19 cellular contexts compared by ENCODE assay signal in the genomic region with DNA sequence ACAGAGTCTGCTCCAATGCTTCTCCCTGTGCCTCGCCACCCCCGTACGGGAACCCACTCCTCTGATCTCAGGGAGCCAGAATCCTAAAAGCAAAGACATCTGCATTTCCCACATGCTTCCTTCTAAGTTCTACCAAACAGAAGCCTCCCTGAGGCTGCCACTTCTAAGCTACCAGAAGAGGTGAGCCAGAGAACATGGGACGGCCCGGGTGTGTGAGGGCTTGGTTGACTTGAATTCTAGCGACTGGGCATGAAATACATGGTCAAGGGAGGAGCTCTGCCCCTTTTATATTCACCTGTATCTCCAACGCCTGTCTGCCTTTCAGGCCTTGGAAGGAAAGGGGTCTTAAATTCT. TPM values are rescaled to one million over a fixed set of nuclear protein-coding genes. Genes with fewer than 3 reads are reported as not detected.
DNase-seq lines count a peak whose midpoint lies in the region; ATAC-seq lines count a peak whose summit lies in the region.
"Had no signal": no experiment of that assay in that cellular context is flagged by ENCODE, and none has a peak within 500 bp of the region (broad histone marks: within the 10 kb centered on the region; RNA-seq: fewer than 3 reads in every experiment).

No MANE protein-coding gene starts in this region.

- CTCF ChIA-PET in activated CD8-positive, alpha-beta memory T cell treated with anti-CD3 and anti-CD28 coated beads, Interleukin-2, amount 10 ng/mL, durations not matched to agents 7 days and 5 days (lab: Charles Lee), result no interaction called here

- H3K36me3 ChIP-seq in HUES48 (ENCODE audit: control insufficient read depth, insufficient read depth, low read length) (no peaks in the 10 kb centered on the region), mesendoderm (ENCODE audit: control insufficient read depth, insufficient read depth, low read length) (no peaks in the 10 kb centered on the region)
- H3K36me3 ChIP-seq: adrenal gland, left lung, thyroid gland had no signal

- H3K4me3 Mint-ChIP-seq in activated CD8-positive, alpha-beta memory T cell treated with anti-CD3 and anti-CD28 coated beads, Interleukin-2, amount 10 ng/mL, durations not matched to agents 7 days and 5 days, result no peak overlapping the region
- H3K4me3 Mint-ChIP-seq: activated T-helper 17 cell treated with anti-CD3 and anti-CD28 coated beads, Interleukin-2, amount 50 U/mL, for 72 hours had no signal

- peaks cover 72% of the 10 kb centered on the region for H3K27me3 ChIP-seq in HUES48 (ENCODE audit: control insufficient read depth, insufficient read depth, low read length)
- H3K27me3 ChIP-seq in mesendoderm (ENCODE audit: insufficient read depth, low read length, poor library complexity), result peaks cover 6% of the 10 kb centered on the region

- no peaks in the 10 kb centered on the region for H3K9me3 ChIP-seq in HUES48 (ENCODE audit: control insufficient read depth, insufficient read depth, low read length)
- H3K9me3 ChIP-seq: adrenal gland, left lung, thyroid gland had no signal

- no peak overlapping the region for H3K23ac ChIP-seq in mesendoderm (ENCODE audit: low read length)

- H3K79me2 ChIP-seq in mesendoderm (ENCODE audit: control insufficient read depth, insufficient read depth, low read length), result no peaks in the 10 kb centered on the region

- no peak overlapping the region for H3K18ac ChIP-seq in mesendoderm (ENCODE audit: low read length)

- no peak for ATAC-seq in activated CD8-positive, alpha-beta memory T cell treated with anti-CD3 and anti-CD28 coated beads, Interleukin-2, amount 10 ng/mL, durations not matched to agents 7 days and 5 days
- ATAC-seq: activated T-helper 17 cell treated with anti-CD3 and anti-CD28 coated beads, Interleukin-2, amount 50 U/mL, for 72 hours; left lung had no signal

- peak; percentile 42 for DNase-seq in cerebellar cortex (ENCODE audit: low spot score)
- DNase-seq in mesendoderm, result peak; percentile 26
- DNase-seq in NCI-H1048 (lab: John Stamatoyannopoulos, UW), result no peak
- DNase-seq in activated naive CD4-positive, alpha-beta T cell (lab: John Stamatoyannopoulos, UW), result no peak
- DNase-seq in activated CD8-positive, alpha-beta memory T cell treated with anti-CD3 and anti-CD28 coated beads, Interleukin-2, amount 10 ng/mL, durations not matched to agents 7 days and 5 days, result no peak
- DNase-seq: activated CD8-positive, alpha-beta memory T cell treated with anti-CD3 and anti-CD28 coated beads for 24 hours; adrenal gland; cerebellar nuclear complex; DMS153; NCI-H1436 treated with DMSO at 0.1 percent for 48 hours; stimulated activated CD4-positive, alpha-beta T cell treated with anti-CD3 and anti-CD28 coated beads, Interleukin-4, amount 100 ng/mL, for 4 hours; stimulated activated CD8-positive, alpha-beta memory T cell treated with anti-CD3 and anti-CD28 coated beads, Interleukin-4, amount 100 ng/mL, for 48 hours had no signal

- H3K4ac ChIP-seq in mesendoderm (ENCODE audit: low read depth, low read length), result no peak overlapping the region

- H4K8ac ChIP-seq in mesendoderm (ENCODE audit: low read depth, low read length), result no peak overlapping the region

- H3K9ac ChIP-seq in HUES48 (ENCODE audit: low read depth, low read length), result no peak overlapping the region
- no peak overlapping the region for H3K9ac ChIP-seq in mesendoderm (ENCODE audit: low read length)

- WGBS in mesendoderm (ENCODE audit: extremely low coverage, insufficient coverage, low lambda C conversion rate), result no CpG with 5 or more reads among the region's 7 CpGs

- no peak overlapping the region for H2BK15ac ChIP-seq in mesendoderm (replicated peaks; ENCODE audit: low read depth)

- no peaks in the 10 kb centered on the region for H3K9me3 Mint-ChIP-seq in activated CD8-positive, alpha-beta memory T cell treated with anti-CD3 and anti-CD28 coated beads, Interleukin-2, amount 10 ng/mL, durations not matched to agents 7 days and 5 days (ENCODE audit: low read depth)
- H3K9me3 Mint-ChIP-seq: activated T-helper 17 cell treated with anti-CD3 and anti-CD28 coated beads, Interleukin-2, amount 50 U/mL, for 72 hours had no signal

- H3K4me1 ChIP-seq in HUES48 (ENCODE audit: control insufficient read depth, insufficient read depth, low read length) (peaks cover 6% of the 10 kb centered on the region), mesendoderm (ENCODE audit: control insufficient read depth, low read depth, low read length) (no peaks in the 10 kb centered on the region)
- H3K4me1 ChIP-seq: adrenal gland had no signal

- no peak overlapping the region for H2BK5ac ChIP-seq in mesendoderm (ENCODE audit: low read length)

- no peak overlapping the region for H4K5ac ChIP-seq in mesendoderm (ENCODE audit: low read length)

- no peaks in the 10 kb centered on the region for H3K79me1 ChIP-seq in mesendoderm (ENCODE audit: low read length)

- H3K4me1 Mint-ChIP-seq in activated CD8-positive, alpha-beta memory T cell treated with anti-CD3 and anti-CD28 coated beads, Interleukin-2, amount 10 ng/mL, durations not matched to agents 7 days and 5 days, result peaks cover 2% of the 10 kb centered on the region
- H3K4me1 Mint-ChIP-seq: activated T-helper 17 cell treated with anti-CD3 and anti-CD28 coated beads, Interleukin-2, amount 50 U/mL, for 72 hours had no signal

- H3K27ac ChIP-seq in HUES48 (ENCODE audit: low read depth, low read length) (no peak overlapping the region), mesendoderm (ENCODE audit: low read depth, low read length) (no peak overlapping the region), temporal lobe (ENCODE audit: low read depth, low read length) (peak overlapping the region; percentile 50)
- H3K27ac ChIP-seq: left lung, skin epidermis, thyroid gland had no signal

- H3K4me3 ChIP-seq in HUES48 (ENCODE audit: low read depth, low read length) (peak overlapping the region; percentile 65), mesendoderm (ENCODE audit: low read length) (no peak overlapping the region)
- H3K4me3 ChIP-seq: adrenal gland, left lung had no signal

- peak overlapping the region; percentile 89 for H3K4me2 ChIP-seq in mesendoderm (ENCODE audit: low read length)

- H3K56ac ChIP-seq in mesendoderm (ENCODE audit: low read length), result no peak overlapping the region

- peaks cover 43% of the 10 kb centered on the region for H3K27me3 Mint-ChIP-seq in activated CD8-positive, alpha-beta memory T cell treated with anti-CD3 and anti-CD28 coated beads, Interleukin-2, amount 10 ng/mL, durations not matched to agents 7 days and 5 days

- no peak overlapping the region for H2BK120ac ChIP-seq in mesendoderm (ENCODE audit: low read depth, low read length)

- H2AK5ac ChIP-seq in mesendoderm (ENCODE audit: low read length), result no peak overlapping the region

- no peak overlapping the region for H3K27ac Mint-ChIP-seq in activated CD8-positive, alpha-beta memory T cell treated with anti-CD3 and anti-CD28 coated beads, Interleukin-2, amount 10 ng/mL, durations not matched to agents 7 days and 5 days
- H3K27ac Mint-ChIP-seq: activated T-helper 17 cell treated with anti-CD3 and anti-CD28 coated beads, Interleukin-2, amount 50 U/mL, for 72 hours had no signal

- no peaks in the 10 kb centered on the region for H3K36me3 Mint-ChIP-seq in activated CD8-positive, alpha-beta memory T cell treated with anti-CD3 and anti-CD28 coated beads, Interleukin-2, amount 10 ng/mL, durations not matched to agents 7 days and 5 days

RNA-seq across cellular contexts. Expression of a gene that starts 1.4 kb away (rescaled TPM):
- 0.51 TPM for polyA plus RNA-seq in mesendoderm (2013, experiment 1 of 2)
- 0.49 TPM for polyA plus RNA-seq in mesendoderm (2013, experiment 2 of 2)
- 11.8 TPM for total RNA-seq in temporal lobe
- total RNA-seq in activated CD8-positive, alpha-beta memory T cell treated with anti-CD3 and anti-CD28 coated beads, Interleukin-2, amount 10 ng/mL, durations not matched to agents 7 days and 5 days, result not detected
- total RNA-seq: activated T-helper 17 cell treated with anti-CD3 and anti-CD28 coated beads, Interleukin-2, amount 50 U/mL, for 72 hours had no signal
- polyA plus RNA-seq: BJ had no signal

Comparison
In these comparisons a context has a peak if more than half of its experiments do, and no peak if none do; other contexts are left out.
1. DNase-seq: peak in cerebellar cortex (single experiment) and mesendoderm (single experiment); none in NCI-H1048 (single experiment), activated naive CD4-positive, alpha-beta T cell (0 of 4) and activated CD8-positive, alpha-beta memory T cell treated with anti-CD3 and anti-CD28 coated beads, Interleukin-2, amount 10 ng/mL, durations not matched to agents 7 days and 5 days (single experiment).
2. RNA of a gene that starts 1.4 kb away (total RNA-seq): 11.8 TPM in temporal lobe (single experiment); not detected in activated CD8-positive, alpha-beta memory T cell treated with anti-CD3 and anti-CD28 coated beads, Interleukin-2, amount 10 ng/mL, durations not matched to agents 7 days and 5 days; every median in the first group is over 10 times any median in the second.